ENCODE assay signal across 19 cellular contexts in the genomic region with DNA sequence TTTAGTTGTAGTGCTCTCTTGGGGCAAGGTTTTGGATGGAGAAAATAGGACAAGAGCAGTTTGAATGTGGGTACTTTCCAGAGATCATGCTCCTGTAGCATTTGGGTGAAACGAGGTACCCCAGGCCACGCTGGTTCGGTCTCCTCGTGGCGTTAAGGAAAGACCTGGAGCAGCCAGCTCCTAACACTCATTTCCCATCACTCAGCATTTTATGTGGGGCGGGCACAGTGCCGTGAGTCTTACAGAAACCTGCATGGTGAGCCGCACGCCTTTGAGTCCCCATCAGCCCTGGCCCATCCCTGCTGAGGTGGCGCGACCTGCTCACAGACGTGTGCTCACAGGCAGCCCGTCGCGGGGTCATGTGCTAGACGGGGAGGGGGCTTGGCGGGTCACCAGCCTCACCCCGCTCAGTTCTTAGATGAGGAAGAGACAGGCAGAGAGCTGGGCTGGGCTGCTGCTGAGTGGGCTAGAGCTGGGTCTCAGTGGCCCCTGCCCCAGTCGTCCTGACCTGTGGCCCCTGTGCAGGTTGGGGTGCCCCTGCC. TPM values are rescaled to one million over a fixed set of nuclear protein-coding genes. Genes with fewer than 3 reads are reported as not detected.
DNase-seq lines count a peak whose midpoint lies in the region; ATAC-seq, FAIRE-seq and TF ChIP-seq lines count a peak whose summit lies in the region.
"Had no signal": no experiment of that assay in that cellular context is flagged by ENCODE, and none has a peak within 500 bp of the region (broad histone marks: within the 10 kb centered on the region; RNA-seq: fewer than 3 reads in every experiment).

No MANE protein-coding gene starts in this region.

- FAIRE-seq in HepG2 (lab: Jason Lieb, UNC) = no peak
- FAIRE-seq: G401.6, GM12892, RCC 7860 had no signal

- H3K27me3 ChIP-seq in HepG2 (ENCODE audit: control insufficient read depth in 1 of 2, insufficient read depth in 2 of 2, low read length in 2 of 2) = no peaks in the 10 kb centered on the region

- no peaks in the 10 kb centered on the region for H4K20me1 ChIP-seq in HepG2 (ENCODE audit: insufficient read depth, low read length)

- DNase-seq in activated naive CD8-positive, alpha-beta T cell treated with anti-CD3 and anti-CD28 coated beads, Interleukin-2, amount 10 ng/mL, durations not matched to agents 7 days and 5 days = no peak
- no peak for DNase-seq in activated naive CD8-positive, alpha-beta T cell treated with anti-CD3 and anti-CD28 coated beads, Interleukin-2, amount 50 U/mL, for 24 hours
- DNase-seq in effector memory CD8-positive, alpha-beta T cell = no peak
- DNase-seq in HepG2 (ENCODE audit: low spot score) = no peak
- peak; percentile 69 for DNase-seq in ureter (ENCODE audit: low spot score)
- no peak for DNase-seq in HEK293T (ENCODE audit: extremely low spot score)
- DNase-seq in AG20443 (ENCODE audit: low spot score) = no peak
- DNase-seq in mucosa of descending colon = no peak
- DNase-seq: 8988T, Caco-2, DMS53, NCI-H146, NCI-H2107, NCI-H748 treated with DMSO at 0.1 percent for 48 hours, SHP77 treated with DMSO at 0.1 percent for 48 hours had no signal

- POLR2A ChIA-PET in activated naive CD8-positive, alpha-beta T cell treated with anti-CD3 and anti-CD28 coated beads, Interleukin-2, amount 10 ng/mL, durations not matched to agents 7 days and 5 days (lab: Charles Lee) = no interaction called here
- POLR2A ChIA-PET in HepG2 (lab: Yijun Ruan, JAX) = no interaction called here
- POLR2A ChIA-PET in HEK293T (lab: Yijun Ruan, JAX) = no interaction called here

- H3K4me1 ChIP-seq in HepG2 (ENCODE audit: insufficient read depth, low read length) (no peaks in the 10 kb centered on the region), mucosa of descending colon (ENCODE audit: low read depth) (no peaks in the 10 kb centered on the region)
- H3K4me1 ChIP-seq: Caco-2 had no signal

- peak overlapping the region; percentile 30 for H3K27ac Mint-ChIP-seq in activated naive CD8-positive, alpha-beta T cell treated with anti-CD3 and anti-CD28 coated beads, Interleukin-2, amount 10 ng/mL, durations not matched to agents 7 days and 5 days
- no peak overlapping the region for H3K27ac Mint-ChIP-seq in activated naive CD8-positive, alpha-beta T cell treated with anti-CD3 and anti-CD28 coated beads, Interleukin-2, amount 50 U/mL, for 24 hours
- H3K27ac Mint-ChIP-seq in effector memory CD8-positive, alpha-beta T cell = peak overlapping the region; percentile 54 to 77

- intact Hi-C loops in HepG2 (cut with micrococcal nuclease; ENCODE audit: unreplicated experiment) = no loop called here
- intact Hi-C loops in mucosa of descending colon (cut with DNase I, micrococcal nuclease) = no loop called here

- no peaks in the 10 kb centered on the region for H3K9me3 Mint-ChIP-seq in activated naive CD8-positive, alpha-beta T cell treated with anti-CD3 and anti-CD28 coated beads, Interleukin-2, amount 10 ng/mL, durations not matched to agents 7 days and 5 days
- H3K9me3 Mint-ChIP-seq in activated naive CD8-positive, alpha-beta T cell treated with anti-CD3 and anti-CD28 coated beads, Interleukin-2, amount 50 U/mL, for 24 hours = no peaks in the 10 kb centered on the region
- no peaks in the 10 kb centered on the region for H3K9me3 Mint-ChIP-seq in effector memory CD8-positive, alpha-beta T cell

- peaks cover 7 to 13% of the 10 kb centered on the region in 2 experiments; a peak in 4 of 5 replicates for H3K36me3 ChIP-seq in HepG2 (replicated peaks in 1 of 2; ENCODE audit: control insufficient read depth in 1 of 2, insufficient read depth in 2 of 2, low read length in 2 of 2)
- H3K36me3 ChIP-seq in mucosa of descending colon (ENCODE audit: low read depth) = no peaks in the 10 kb centered on the region

- over 99% methylated on average over 18 of the region's 19 CpGs for WGBS in HepG2 (ENCODE audit: low lambda C conversion rate)

- no peak for TF ChIP-seq POLR2A in HepG2 (IDR thresholded peaks at IDR 0.05; ENCODE audit: insufficient read depth in 1 of 2, low read depth in 2 of 2, low read length in 2 of 2)

- TF ChIP-seq EP300 in HepG2 (IDR thresholded peaks at IDR 0.05; ENCODE audit: low read depth in 2 of 2, low read length in 2 of 2) (no peak), HepG2 (CRISPR knock-in tag; IDR thresholded peaks at IDR 0.05; ENCODE audit: borderline replicate concordance) (no peak)

- CTCF ChIA-PET in HepG2 (lab: Yijun Ruan, JAX; ENCODE audit: low intra/inter-chr PET ratio, low total read pairs) (no interaction called here), HEK293T (lab: Yijun Ruan, JAX) (no interaction called here)

- ATAC-seq in activated naive CD8-positive, alpha-beta T cell treated with anti-CD3 and anti-CD28 coated beads, Interleukin-2, amount 10 ng/mL, durations not matched to agents 7 days and 5 days (ENCODE audit: low read depth) = no peak
- no peak for ATAC-seq in activated naive CD8-positive, alpha-beta T cell treated with anti-CD3 and anti-CD28 coated beads, Interleukin-2, amount 50 U/mL, for 24 hours
- ATAC-seq in effector memory CD8-positive, alpha-beta T cell (replicated peaks) = no peak
- no peak for ATAC-seq in HepG2
- ATAC-seq in mucosa of descending colon = no peak

- H3K27me3 Mint-ChIP-seq in activated naive CD8-positive, alpha-beta T cell treated with anti-CD3 and anti-CD28 coated beads, Interleukin-2, amount 10 ng/mL, durations not matched to agents 7 days and 5 days = no peaks in the 10 kb centered on the region
- H3K27me3 Mint-ChIP-seq in activated naive CD8-positive, alpha-beta T cell treated with anti-CD3 and anti-CD28 coated beads, Interleukin-2, amount 50 U/mL, for 24 hours = no peaks in the 10 kb centered on the region
- no peaks in the 10 kb centered on the region for H3K27me3 Mint-ChIP-seq in effector memory CD8-positive, alpha-beta T cell

- no peaks in the 10 kb centered on the region for H3K79me2 ChIP-seq in HepG2 (ENCODE audit: insufficient read depth, low read length)

- H3K9me3 ChIP-seq in HepG2 (ENCODE audit: low read length) = no peaks in the 10 kb centered on the region
- H3K9me3 ChIP-seq in mucosa of descending colon = no peaks in the 10 kb centered on the region
- H3K9me3 ChIP-seq: Caco-2 had no signal

- TF ChIP-seq CTCF in HepG2 (CRISPR knock-in tag; IDR thresholded peaks at IDR 0.05) (no peak), mucosa of descending colon (IDR thresholded peaks at IDR 0.05) (no peak)

- no peak overlapping the region for H3K4me3 Mint-ChIP-seq in activated naive CD8-positive, alpha-beta T cell treated with anti-CD3 and anti-CD28 coated beads, Interleukin-2, amount 10 ng/mL, durations not matched to agents 7 days and 5 days
- H3K4me3 Mint-ChIP-seq in activated naive CD8-positive, alpha-beta T cell treated with anti-CD3 and anti-CD28 coated beads, Interleukin-2, amount 50 U/mL, for 24 hours = no peak overlapping the region
- no peak overlapping the region for H3K4me3 Mint-ChIP-seq in effector memory CD8-positive, alpha-beta T cell

- H3K27ac ChIP-seq in HepG2 (ENCODE audit: extremely low read length, insufficient read depth, low read length) = no peak overlapping the region
- H3K27ac ChIP-seq: C4-2B had no signal

- BruUV-seq in HepG2 (replicated peaks; lab: Mats Ljungman, UMichigan) = no TSS peak

- H3K9ac ChIP-seq in HepG2 (ENCODE audit: insufficient read depth, low read depth, low read length) = no peak overlapping the region

- no peaks in the 10 kb centered on the region for H3K4me1 Mint-ChIP-seq in activated naive CD8-positive, alpha-beta T cell treated with anti-CD3 and anti-CD28 coated beads, Interleukin-2, amount 10 ng/mL, durations not matched to agents 7 days and 5 days
- H3K4me1 Mint-ChIP-seq in activated naive CD8-positive, alpha-beta T cell treated with anti-CD3 and anti-CD28 coated beads, Interleukin-2, amount 50 U/mL, for 24 hours = no peaks in the 10 kb centered on the region
- H3K4me1 Mint-ChIP-seq in effector memory CD8-positive, alpha-beta T cell (ENCODE audit: low read depth in 2 of 2) = peaks cover 7 to 20% of the 10 kb centered on the region in 2 donors

- no peak overlapping the region for H2AFZ ChIP-seq in HepG2 (ENCODE audit: low read length)

- in situ Hi-C loops in HepG2 (cut with HindIII; ENCODE audit: extremely low pct_ligation_motif_present, low pct_unique_long_range_greater_than_20kb) = no loop called here

- H3K4me2 ChIP-seq in HepG2 (ENCODE audit: low read depth, low read length) = no peak overlapping the region

- H3K36me3 Mint-ChIP-seq in activated naive CD8-positive, alpha-beta T cell treated with anti-CD3 and anti-CD28 coated beads, Interleukin-2, amount 10 ng/mL, durations not matched to agents 7 days and 5 days = peaks cover 2% of the 10 kb centered on the region
- H3K36me3 Mint-ChIP-seq in activated naive CD8-positive, alpha-beta T cell treated with anti-CD3 and anti-CD28 coated beads, Interleukin-2, amount 50 U/mL, for 24 hours (ENCODE audit: low read depth) = peaks cover 8% of the 10 kb centered on the region
- peaks cover 4% of the 10 kb centered on the region for H3K36me3 Mint-ChIP-seq in effector memory CD8-positive, alpha-beta T cell (ENCODE audit: insufficient read depth)

- TF ChIP-seq RAD21 in HepG2 (CRISPR knock-in tag; IDR thresholded peaks at IDR 0.05) = no peak

- no peak overlapping the region for H3K4me3 ChIP-seq in HepG2 (replicated peaks in 1 of 3; ENCODE audit: insufficient read depth in 1 of 3, low read depth in 2 of 3, low read length in 3 of 3)
- H3K4me3 ChIP-seq in mucosa of descending colon = no peak overlapping the region

RNA-seq across cellular contexts. Expression of gene TBCD, which starts 37.3 kb away (rescaled TPM):
- total RNA-seq in activated naive CD8-positive, alpha-beta T cell treated with anti-CD3 and anti-CD28 coated beads, Interleukin-2, amount 10 ng/mL, durations not matched to agents 7 days and 5 days = 100 to 1,000 TPM; 181 to 186 TPM
- total RNA-seq in HepG2 (2016; rRNA removed; fragmentation: Illumina TruSeq; extraction: Trizol) = 33.9 and 49.6 TPM in 2 replicates
- 98.6 and 103 TPM in 2 replicates for total RNA-seq in HepG2 (2016; cell fraction: cytosol; rRNA removed; fragmentation: Illumina TruSeq; extraction: Trizol; ENCODE audit: low read depth)
- 32.6 and 40.4 TPM in 2 replicates for total RNA-seq in HepG2 (2016; cell fraction: insoluble cytoplasmic fraction; rRNA removed; fragmentation: Illumina TruSeq; extraction: Trizol)
- 28.6 and 30.6 TPM in 2 replicates for total RNA-seq in HepG2 (2016; cell fraction: membrane; rRNA removed; fragmentation: Illumina TruSeq; extraction: Trizol)
- total RNA-seq in HepG2 (2016; cell fraction: nucleus; rRNA removed; fragmentation: Illumina TruSeq; extraction: Trizol) = 44.9 and 51.2 TPM in 2 replicates
- polyA plus RNA-seq in HepG2 (2011; rRNA removed) = 54.8 and 58.7 TPM in 2 replicates
- 29.1 and 46.9 TPM in 2 replicates for polyA plus RNA-seq in HepG2 (2011; cell fraction: cytosol; rRNA removed)
- 327 and 449 TPM in 2 replicates for polyA plus RNA-seq in HepG2 (2011; cell fraction: nucleus; rRNA removed)
- 37.3 and 41.7 TPM in 2 replicates for polyA plus RNA-seq in HepG2 (2012)
- polyA plus RNA-seq in HepG2 (2016; cell fraction: cytosol; fragmentation: Illumina TruSeq; extraction: Trizol; ENCODE audit: low read depth) = 3.7 and 4.9 TPM in 2 replicates
- 39.7 and 51.2 TPM in 2 replicates for polyA plus RNA-seq in HepG2 (2016; cell fraction: insoluble cytoplasmic fraction; fragmentation: Illumina TruSeq; extraction: Trizol; ENCODE audit: low read depth)
- 5.6 and 6.8 TPM in 2 replicates for polyA plus RNA-seq in HepG2 (2016; cell fraction: membrane; fragmentation: Illumina TruSeq; extraction: Trizol; ENCODE audit: low read depth)
- 140 and 151 TPM in 2 replicates for polyA plus RNA-seq in HepG2 (2016; cell fraction: nucleus; fragmentation: Illumina TruSeq; extraction: Trizol; ENCODE audit: insufficient read depth, low read depth)
- 67.0 and 125 TPM in 2 replicates for polyA minus RNA-seq in HepG2 (2011; rRNA and poly(A)+ RNA removed; ENCODE audit: low replicate concordance)
- 38.0 and 45.2 TPM in 2 replicates for polyA minus RNA-seq in HepG2 (2011; cell fraction: cytosol; rRNA and poly(A)+ RNA removed)
- polyA minus RNA-seq in HepG2 (2011; cell fraction: nucleus; rRNA and poly(A)+ RNA removed) = 51.1 and 51.6 TPM in 2 replicates
- total RNA-seq in ureter = 122 TPM
- total RNA-seq in mucosa of descending colon = 10 to 100 TPM; 41.3 to 76.0 (median 55.4) TPM

RNA-seq across cellular contexts. Expression of gene ZNF750, which starts 50.7 kb away (rescaled TPM):
- total RNA-seq in activated naive CD8-positive, alpha-beta T cell treated with anti-CD3 and anti-CD28 coated beads, Interleukin-2, amount 10 ng/mL, durations not matched to agents 7 days and 5 days = not detected
- total RNA-seq in HepG2 (2016; rRNA removed; fragmentation: Illumina TruSeq; extraction: Trizol) (not detected in 2 replicates), ureter (19.3 TPM), mucosa of descending colon (not detected)
- not detected in 2 replicates for total RNA-seq in HepG2 (2016; cell fraction: cytosol; rRNA removed; fragmentation: Illumina TruSeq; extraction: Trizol; ENCODE audit: low read depth)
- not detected in 2 replicates for total RNA-seq in HepG2 (2016; cell fraction: insoluble cytoplasmic fraction; rRNA removed; fragmentation: Illumina TruSeq; extraction: Trizol)
- not detected in 2 replicates for total RNA-seq in HepG2 (2016; cell fraction: membrane; rRNA removed; fragmentation: Illumina TruSeq; extraction: Trizol)
- total RNA-seq in HepG2 (2016; cell fraction: nucleus; rRNA removed; fragmentation: Illumina TruSeq; extraction: Trizol) = not detected in 2 replicates
- not detected in 2 replicates for polyA plus RNA-seq in HepG2 (2011; rRNA removed)
- not detected in 2 replicates for polyA plus RNA-seq in HepG2 (2011; cell fraction: cytosol; rRNA removed)
- polyA plus RNA-seq in HepG2 (2011; cell fraction: nucleus; rRNA removed) = not detected in 2 replicates
- polyA plus RNA-seq in HepG2 (2012) = 0.03 and 0.05 TPM in 2 replicates
- not detected in 2 replicates for polyA plus RNA-seq in HepG2 (2016; cell fraction: cytosol; fragmentation: Illumina TruSeq; extraction: Trizol; ENCODE audit: low read depth)
- not detected in 2 replicates for polyA plus RNA-seq in HepG2 (2016; cell fraction: insoluble cytoplasmic fraction; fragmentation: Illumina TruSeq; extraction: Trizol; ENCODE audit: low read depth)
- not detected in 2 replicates for polyA plus RNA-seq in HepG2 (2016; cell fraction: membrane; fragmentation: Illumina TruSeq; extraction: Trizol; ENCODE audit: low read depth)
- polyA plus RNA-seq in HepG2 (2016; cell fraction: nucleus; fragmentation: Illumina TruSeq; extraction: Trizol; ENCODE audit: insufficient read depth, low read depth) = not detected in 2 replicates
- not detected in 2 replicates for polyA minus RNA-seq in HepG2 (2011; rRNA and poly(A)+ RNA removed; ENCODE audit: low replicate concordance)
- polyA minus RNA-seq in HepG2 (2011; cell fraction: cytosol; rRNA and poly(A)+ RNA removed) = not detected in 2 replicates
- not detected in 2 replicates for polyA minus RNA-seq in HepG2 (2011; cell fraction: nucleus; rRNA and poly(A)+ RNA removed)

RNA-seq across cellular contexts. Expression of gene FN3K, which starts 53.7 kb away (rescaled TPM):
- total RNA-seq in activated naive CD8-positive, alpha-beta T cell treated with anti-CD3 and anti-CD28 coated beads, Interleukin-2, amount 10 ng/mL, durations not matched to agents 7 days and 5 days = 1 to 10 TPM; 5.2 TPM
- total RNA-seq in HepG2 (2016; rRNA removed; fragmentation: Illumina TruSeq; extraction: Trizol) = 12.2 and 22.0 TPM in 2 replicates
- 9.6 and 10.3 TPM in 2 replicates for total RNA-seq in HepG2 (2016; cell fraction: cytosol; rRNA removed; fragmentation: Illumina TruSeq; extraction: Trizol; ENCODE audit: low read depth)
- 12.7 and 23.9 TPM in 2 replicates for total RNA-seq in HepG2 (2016; cell fraction: insoluble cytoplasmic fraction; rRNA removed; fragmentation: Illumina TruSeq; extraction: Trizol)
- total RNA-seq in HepG2 (2016; cell fraction: membrane; rRNA removed; fragmentation: Illumina TruSeq; extraction: Trizol) = 17.0 and 17.4 TPM in 2 replicates
- 29.1 and 32.3 TPM in 2 replicates for total RNA-seq in HepG2 (2016; cell fraction: nucleus; rRNA removed; fragmentation: Illumina TruSeq; extraction: Trizol)
- 3.5 and 5.7 TPM in 2 replicates for polyA plus RNA-seq in HepG2 (2011; rRNA removed)
- 1.9 and 2.0 TPM in 2 replicates for polyA plus RNA-seq in HepG2 (2011; cell fraction: cytosol; rRNA removed)
- polyA plus RNA-seq in HepG2 (2011; cell fraction: nucleus; rRNA removed) = 27.8 and 27.9 TPM in 2 replicates
- polyA plus RNA-seq in HepG2 (2012) = 48.6 and 58.1 TPM in 2 replicates
- 21.3 and 21.5 TPM in 2 replicates for polyA plus RNA-seq in HepG2 (2016; cell fraction: cytosol; fragmentation: Illumina TruSeq; extraction: Trizol; ENCODE audit: low read depth)
- polyA plus RNA-seq in HepG2 (2016; cell fraction: insoluble cytoplasmic fraction; fragmentation: Illumina TruSeq; extraction: Trizol; ENCODE audit: low read depth) = 52.3 and 61.0 TPM in 2 replicates
- polyA plus RNA-seq in HepG2 (2016; cell fraction: membrane; fragmentation: Illumina TruSeq; extraction: Trizol; ENCODE audit: low read depth) = 23.7 and 26.9 TPM in 2 replicates
- polyA plus RNA-seq in HepG2 (2016; cell fraction: nucleus; fragmentation: Illumina TruSeq; extraction: Trizol; ENCODE audit: insufficient read depth, low read depth) = 78.1 and 80.9 TPM in 2 replicates
- 1.6 and 9.2 TPM in 2 replicates for polyA minus RNA-seq in HepG2 (2011; rRNA and poly(A)+ RNA removed; ENCODE audit: low replicate concordance)
- polyA minus RNA-seq in HepG2 (2011; cell fraction: cytosol; rRNA and poly(A)+ RNA removed) = 17.1 and 26.0 TPM in 2 replicates
- polyA minus RNA-seq in HepG2 (2011; cell fraction: nucleus; rRNA and poly(A)+ RNA removed) = 24.3 and 29.1 TPM in 2 replicates
- total RNA-seq in ureter = 27.0 TPM
- total RNA-seq in mucosa of descending colon = 10 to 100 TPM; 39.4 to 45.5 (median 40.8) TPM

Comparison
In these comparisons a context has a peak if more than half of its experiments do, and no peak if none do; other contexts are left out.
1. RNA of gene ZNF750, which starts 50.7 kb away (total RNA-seq): 19.3 TPM in ureter (single experiment); not detected in activated naive CD8-positive, alpha-beta T cell treated with anti-CD3 and anti-CD28 coated beads, Interleukin-2, amount 10 ng/mL, durations not matched to agents 7 days and 5 days, not detected in HepG2 and not detected in mucosa of descending colon; every median in the first group is over 10 times any median in the second.